Comparison of ENCODE assay signal across 9 cellular contexts in the genomic region with DNA sequence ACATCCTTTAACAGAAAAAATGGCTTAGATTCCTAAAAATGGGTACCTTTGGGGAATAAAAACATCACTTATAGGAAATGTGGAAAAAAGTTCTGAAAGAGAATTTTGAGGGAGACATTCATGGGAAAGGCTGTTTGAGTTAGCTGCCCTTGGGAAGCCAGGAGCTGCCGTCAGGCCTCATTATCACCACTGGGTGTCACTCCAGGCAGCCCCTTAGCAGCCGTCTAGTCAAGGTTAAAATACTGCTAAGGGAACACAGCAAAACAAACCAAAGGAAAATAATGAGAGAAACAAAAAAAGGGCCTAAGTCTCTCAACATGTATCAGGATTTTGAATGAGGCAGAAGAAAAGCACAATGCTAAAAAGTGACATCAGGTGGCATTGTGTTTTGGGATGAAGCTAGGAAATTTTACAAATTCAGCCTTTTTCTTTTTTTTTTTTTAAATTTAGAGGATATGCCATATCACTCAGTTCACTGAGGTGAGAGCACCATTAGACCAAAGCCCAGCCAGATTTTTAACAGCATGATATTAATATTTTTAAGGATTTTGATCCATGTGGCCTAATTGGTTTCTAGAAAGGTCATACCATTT.
A peak's percentile ranks its signal among the peaks of the same experiment; 100 is the strongest.
DNase-seq lines count a peak whose midpoint lies in the region; ATAC-seq, FAIRE-seq and TF ChIP-seq lines count a peak whose summit lies in the region.
"Had no signal": no experiment of that assay in that cellular context is flagged by ENCODE, and none has a peak within 500 bp of the region (broad histone marks: within the 10 kb centered on the region; RNA-seq: fewer than 3 reads in every experiment).

No MANE protein-coding gene starts in this region.

- TF ChIP-seq POLR2A in GM18505 (IDR thresholded peaks at IDR 0.05; ENCODE audit: borderline replicate concordance, extremely low read depth, insufficient read depth, insufficient read length) (no peak), NB4 (IDR thresholded peaks at IDR 0.05; ENCODE audit: extremely low read depth, insufficient read length) (no peak), GM12878 (IDR thresholded peaks at IDR 0.05; ENCODE audit: low read depth, low read length) (no peak), suprapubic skin (IDR thresholded peaks at IDR 0.05) (no peak)

- H3K27ac ChIP-seq in GM12878 (ENCODE audit: control insufficient read depth, insufficient read depth) (no peak overlapping the region), suprapubic skin (no peak overlapping the region)
- H3K27ac ChIP-seq: epithelial cell of prostate had no signal

- H3K4me3 ChIP-seq in AG04449 (ENCODE audit: low read depth, low read length), result no peak overlapping the region
- H3K4me3 ChIP-seq in NB4 (ENCODE audit: low read depth, low read length), result no peak overlapping the region
- H3K4me3 ChIP-seq in GM12878, result no peak overlapping the region
- no peak overlapping the region for H3K4me3 ChIP-seq in suprapubic skin

- POLR2A ChIA-PET in AG04449 (lab: Yijun Ruan, JAX) (no interaction called here), GM12878 (lab: Charles Lee) (no interaction called here)

- H3K9me3 ChIP-seq in GM12878 (replicated peaks; ENCODE audit: control insufficient read depth, insufficient read depth, low read length), result no peaks in the 10 kb centered on the region
- H3K9me3 ChIP-seq in suprapubic skin, result no peaks in the 10 kb centered on the region

- DNase-seq in AG04449 (ENCODE audit: low read depth, low spot score) (peak; percentile 24), NB4 (ENCODE audit: low read depth) (peak; percentile 48), GM12878 (ENCODE audit: low read depth, low spot score) (no peak), inferior parietal cortex (ENCODE audit: extremely low spot score) (peak; percentile 22), suprapubic skin (ENCODE audit: low spot score in 2 of 2) (no peak)
- DNase-seq in activated effector memory CD4-positive, alpha-beta T cell treated with Interleukin-2 at 50 U/mL for 16 hours, result no peak

- H3K36me3 ChIP-seq in GM12878 (ENCODE audit: control insufficient read depth in 2 of 2, insufficient read depth in 2 of 2, low read length in 1 of 2) (no peaks in the 10 kb centered on the region), suprapubic skin (no peaks in the 10 kb centered on the region)

- intact Hi-C loops in GM12878 (cut with micrococcal nuclease; ENCODE audit: unreplicated experiment), result loop anchor here (1.0 to 5.0 kb wide), 2 partner anchors 491 to 733 kb away; no protein-coding TSS in a partner anchor

- H4K20me1 ChIP-seq in GM12878 (ENCODE audit: control insufficient read depth, insufficient read depth), result no peaks in the 10 kb centered on the region

- peak; percentile 84 for TF ChIP-seq CTCF in AG04449 (IDR thresholded peaks at IDR 0.05; ENCODE audit: insufficient read depth, low read length, missing control alignments)
- TF ChIP-seq CTCF in NB4 (IDR thresholded peaks at IDR 0.05; ENCODE audit: low read depth, low read length), result peak; percentile 64
- peak; percentile 42 to 55 (median 48); a peak in 5 of 6 replicates for TF ChIP-seq CTCF in GM12878 (IDR thresholded peaks at IDR 0.05 in 2 of 3, conservative IDR thresholded peaks at IDR 0.05 in 1 of 3; ENCODE audit: control insufficient read depth in 2 of 3, extremely low read depth in 1 of 3, insufficient read depth in 1 of 3, low read depth in 3 of 3, low read length in 3 of 3)
- peak in 1 of 2 donors; percentile 41 for TF ChIP-seq CTCF in suprapubic skin (IDR thresholded peaks at IDR 0.05)

- CTCF ChIA-PET in AG04449 (lab: Yijun Ruan, JAX) (interaction anchor here (0.6 to 5.8 kb wide), 32 partner anchors 8 to 740 kb away, joined by 3 to 206 read pairs (median 4); no protein-coding TSS in a partner anchor), GM12878 (lab: Yijun Ruan, JAX) (interaction anchor here (0.6 to 2.1 kb wide), 8 partner anchors 12 to 758 kb away, joined by 3 to 8 read pairs (median 4); no protein-coding TSS in a partner anchor)

- in situ Hi-C loops in GM12878 (cut with MboI), result no loop called here

- no peak overlapping the region for H3K4me2 ChIP-seq in GM12878 (ENCODE audit: control insufficient read depth, insufficient read depth)

- FAIRE-seq in GM12878 (lab: Jason Lieb, UNC), result no peak

- SMC1A ChIA-PET in GM12878 (lab: Charles Lee; ENCODE audit: uncharacterized antibody, unreplicated experiment), result interaction anchor here (1.4 kb wide), 1 partner anchor 57 kb away, joined by 4 read pairs; no protein-coding TSS in a partner anchor

- no peak overlapping the region for H3K9ac ChIP-seq in GM12878 (ENCODE audit: control insufficient read depth, insufficient read depth, low read length)

- H3K4me1 ChIP-seq in GM12878 (ENCODE audit: control insufficient read depth, insufficient read depth, low read length) (no peaks in the 10 kb centered on the region), suprapubic skin (no peaks in the 10 kb centered on the region)

- no peak for TF ChIP-seq EP300 in GM12878 (IDR thresholded peaks at IDR 0.05; ENCODE audit: borderline replicate concordance in 1 of 2, control insufficient read depth in 1 of 2, low read depth in 2 of 2, low read length in 2 of 2)
- no peak for TF ChIP-seq EP300 in suprapubic skin (IDR thresholded peaks at IDR 0.05)

- H3K27me3 ChIP-seq in GM12878 (replicated peaks in 1 of 2; ENCODE audit: control insufficient read depth in 2 of 2, insufficient read depth in 2 of 2, low read length in 1 of 2) (no peaks in the 10 kb centered on the region), suprapubic skin (no peaks in the 10 kb centered on the region)

- peak; percentile 52 for ATAC-seq in GM18505 (IDR thresholded peaks at IDR 0.05; ENCODE audit: unreplicated experiment)
- ATAC-seq in GM12878, result peak; percentile 73
- ATAC-seq in GM19467 (IDR thresholded peaks at IDR 0.05; ENCODE audit: unreplicated experiment), result no peak

- 3% methylated on average over 2 of the region's 2 CpGs for WGBS in GM12878 (ENCODE audit: insufficient coverage, insufficient replicate concordance, low lambda C conversion rate, missing lambda C conversion rate)
- 9% methylated on average over 2 of the region's 2 CpGs for WGBS in suprapubic skin

- H2AFZ ChIP-seq in GM12878 (ENCODE audit: control insufficient read depth, low read depth, low read length), result no peak overlapping the region

- RAD21 ChIA-PET in GM12878 (lab: Charles Lee; ENCODE audit: unreplicated experiment), result interaction anchor here (1.1 kb wide), 1 partner anchor 758 kb away, joined by 4 read pairs; no protein-coding TSS in a partner anchor

- no peaks in the 10 kb centered on the region for H3K79me2 ChIP-seq in GM12878 (ENCODE audit: control insufficient read depth, insufficient read depth, low read length)

- no TSS peak for BruUV-seq in GM12878 (replicated peaks; lab: Mats Ljungman, UMichigan)

- TF ChIP-seq RAD21 in GM12878 (IDR thresholded peaks at IDR 0.05; ENCODE audit: insufficient read depth, low read depth, low read length), result peak; percentile 55

TF ChIP-seq in GM12878, 131 proteins besides CTCF, POLR2A, EP300 and RAD21:
- TF ChIP-seq SMC3 (IDR thresholded peaks at IDR 0.05; ENCODE audit: borderline replicate concordance, low read length), result peak; percentile 45; the same call in 1 of the 2 replicates
- no peak for TF ChIP-seq SMAD1 (IDR thresholded peaks at IDR 0.05; ENCODE audit: low read depth, partially characterized antibody)

Comparison
In these comparisons a context has a peak if more than half of its experiments do, and no peak if none do; other contexts are left out.
1. DNase-seq: peak in AG04449 (single experiment), NB4 (single experiment) and inferior parietal cortex (single experiment); none in GM12878 (single experiment), suprapubic skin (0 of 2) and activated effector memory CD4-positive, alpha-beta T cell treated with Interleukin-2 at 50 U/mL for 16 hours (single experiment).